ENCODE assay signal across 1 cellular context in genomic region chr1:159851386-159851785, GRCh38.
A peak's percentile ranks its signal among the peaks of the same experiment; 100 is the strongest.
TF ChIP-seq lines count a peak whose summit lies in the region.

No MANE protein-coding gene starts in this region.

TF ChIP-seq in K562, 482 proteins besides CTCF, POLR2A, EP300 and RAD21:
- TF ChIP-seq, protein P1, sequence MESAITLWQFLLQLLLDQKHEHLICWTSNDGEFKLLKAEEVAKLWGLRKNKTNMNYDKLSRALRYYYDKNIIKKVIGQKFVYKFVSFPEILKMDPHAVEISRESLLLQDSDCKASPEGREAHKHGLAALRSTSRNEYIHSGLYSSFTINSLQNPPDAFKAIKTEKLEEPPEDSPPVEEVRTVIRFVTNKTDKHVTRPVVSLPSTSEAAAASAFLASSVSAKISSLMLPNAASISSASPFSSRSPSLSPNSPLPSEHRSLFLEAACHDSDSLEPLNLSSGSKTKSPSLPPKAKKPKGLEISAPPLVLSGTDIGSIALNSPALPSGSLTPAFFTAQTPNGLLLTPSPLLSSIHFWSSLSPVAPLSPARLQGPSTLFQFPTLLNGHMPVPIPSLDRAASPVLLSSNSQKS (CRISPR knock-in tag; IDR thresholded peaks at IDR 0.05): no peak
- no peak for TF ChIP-seq ZNF311 (CRISPR knock-in tag; IDR thresholded peaks at IDR 0.05)
- TF ChIP-seq BCOR (IDR thresholded peaks at IDR 0.05): peak; percentile 25; the same call in 1 of the 2 replicates
- TF ChIP-seq TCF7 (IDR thresholded peaks at IDR 0.05; ENCODE audit: borderline replicate concordance): no peak
- no peak for TF ChIP-seq ZKSCAN3 (CRISPR knock-in tag; IDR thresholded peaks at IDR 0.05)
- TF ChIP-seq RB1 (IDR thresholded peaks at IDR 0.05; ENCODE audit: low read depth): no peak
- 0 out of 2 replicates have a peak, but pooled peaks have one; percentile 28 for TF ChIP-seq ADNP (tag; IDR thresholded peaks at IDR 0.05)
- no peak for TF ChIP-seq MYBL2 (IDR thresholded peaks at IDR 0.05; ENCODE audit: low read depth)
- no peak for TF ChIP-seq MYBL2 (CRISPR knock-in tag; IDR thresholded peaks at IDR 0.05; ENCODE audit: borderline replicate concordance)
- TF ChIP-seq ZNF830 (CRISPR knock-in tag; IDR thresholded peaks at IDR 0.05): no peak
- TF ChIP-seq MTA3 (IDR thresholded peaks at IDR 0.05; ENCODE audit: borderline replicate concordance): no peak
- TF ChIP-seq RBM25 (IDR thresholded peaks at IDR 0.05; ENCODE audit: low read depth, low read length, severe bottlenecking): peak; percentile 66
- 0 out of 2 replicates have a peak, but pooled peaks have one; percentile 18 for TF ChIP-seq ESRRA (IDR thresholded peaks at IDR 0.05; ENCODE audit: borderline replicate concordance, low read depth)
